ENCODE assay signal across 15 cellular contexts in the genomic region with DNA sequence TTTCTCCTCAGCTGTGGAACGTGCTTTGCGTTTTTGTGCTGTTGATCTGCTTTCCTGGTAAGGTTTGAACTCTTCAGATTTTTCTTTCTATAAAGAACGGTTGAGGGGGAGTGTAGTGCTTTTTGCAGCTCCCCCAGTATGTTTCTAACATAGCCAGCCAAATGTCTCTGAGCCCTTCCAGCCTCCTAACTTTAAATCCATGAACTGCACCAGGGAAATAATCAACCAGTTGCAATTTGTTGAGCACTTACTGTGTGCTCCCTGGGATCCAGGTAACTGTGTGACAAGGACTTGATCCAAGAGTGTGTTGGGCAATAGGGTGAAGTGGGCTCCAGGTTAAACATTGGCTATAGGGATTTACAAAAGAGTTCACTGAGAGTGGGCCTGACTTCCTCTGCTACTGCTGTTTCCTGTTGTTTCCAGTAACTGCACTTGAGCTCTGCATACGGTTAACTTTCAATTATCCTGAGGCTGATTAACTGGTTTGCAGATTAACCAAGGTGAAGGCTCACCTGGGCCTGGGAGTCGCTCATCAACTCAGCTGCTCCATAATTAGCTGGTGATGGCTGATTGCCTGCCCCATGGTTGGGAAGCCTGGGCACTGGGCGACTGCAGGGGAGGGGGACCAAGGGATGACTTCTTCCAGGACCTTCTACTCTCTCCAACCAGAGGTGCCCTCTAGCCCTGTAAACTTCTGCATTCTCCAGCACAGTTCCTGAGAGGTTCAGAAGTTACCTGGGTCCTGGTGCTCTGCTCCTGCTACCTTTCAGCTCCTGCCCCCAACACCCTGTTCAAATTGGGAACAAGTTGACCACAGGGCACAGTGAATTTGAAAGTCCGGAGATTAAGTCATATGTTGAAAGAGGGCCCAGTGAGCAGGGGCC. TPM values are rescaled to one million over a fixed set of nuclear protein-coding genes. Genes with fewer than 3 reads are reported as not detected.
DNase-seq lines count a peak whose midpoint lies in the region; ATAC-seq and TF ChIP-seq lines count a peak whose summit lies in the region.
"Had no signal": no experiment of that assay in that cellular context is flagged by ENCODE, and none has a peak within 500 bp of the region (broad histone marks: within the 10 kb centered on the region; RNA-seq: fewer than 3 reads in every experiment).

No MANE protein-coding gene starts in this region.

- no peaks in the 10 kb centered on the region for H3K36me3 ChIP-seq in CD4-positive, CD25-positive, alpha-beta regulatory T cell (ENCODE audit: control insufficient read depth, insufficient read depth, low read length)
- H3K36me3 ChIP-seq in endodermal cell (ENCODE audit: control insufficient read depth, insufficient read depth, low read length), result no peaks in the 10 kb centered on the region
- no peaks in the 10 kb centered on the region for H3K36me3 ChIP-seq in parathyroid adenoma (ENCODE audit: control insufficient read depth, insufficient read depth, low read length)

- no peaks in the 10 kb centered on the region for H3K9me3 Mint-ChIP-seq in CD4-positive, CD25-positive, alpha-beta regulatory T cell
- H3K9me3 Mint-ChIP-seq in endodermal cell, result no peaks in the 10 kb centered on the region
- H3K9me3 Mint-ChIP-seq: effector memory CD8-positive, alpha-beta T cell; HFFc6 had no signal

- TF ChIP-seq CTCF in endodermal cell (conservative IDR thresholded peaks at IDR 0.05) (no peak), parathyroid adenoma (IDR thresholded peaks at IDR 0.05) (no peak)

- H2AFZ ChIP-seq in parathyroid adenoma, result no peak overlapping the region

- H3K9ac ChIP-seq in endodermal cell (ENCODE audit: extremely low read depth, low read length, poor library complexity, severe bottlenecking) (no peak overlapping the region), parathyroid adenoma (no peak overlapping the region)

- H3K9me3 ChIP-seq in CD4-positive, CD25-positive, alpha-beta regulatory T cell (ENCODE audit: control insufficient read depth in 2 of 2, low read length in 2 of 2), result no peaks in the 10 kb centered on the region
- H3K9me3 ChIP-seq in endodermal cell (ENCODE audit: control insufficient read depth, low read length) (no peaks in the 10 kb centered on the region), parathyroid adenoma (ENCODE audit: control insufficient read depth, low read length) (no peaks in the 10 kb centered on the region)

- ATAC-seq in CD4-positive, CD25-positive, alpha-beta regulatory T cell (ENCODE audit: low read depth in 2 of 2), result peak in 1 of 2 donors; percentile 67
- peak; percentile 51 for ATAC-seq in HG03139 (IDR thresholded peaks at IDR 0.05; ENCODE audit: unreplicated experiment)
- no peak for ATAC-seq in HG02798 (IDR thresholded peaks at IDR 0.05; ENCODE audit: poor library complexity, unreplicated experiment)
- ATAC-seq in HG03439 (IDR thresholded peaks at IDR 0.05; ENCODE audit: unreplicated experiment), result no peak
- no peak for ATAC-seq in GM21737 (IDR thresholded peaks at IDR 0.05; ENCODE audit: unreplicated experiment)
- ATAC-seq: effector memory CD8-positive, alpha-beta T cell; stimulated activated naive CD8-positive, alpha-beta T cell treated with anti-CD3 and anti-CD28 coated beads, Interleukin-15, Interleukin-2, amounts not matched to agents 100 U/mL and 50 U/mL, for 24 hours had no signal

- WGBS in endodermal cell (ENCODE audit: insufficient coverage in 1 of 2, insufficient read length in 1 of 2), 2 experiments, result 88 to 93% methylated on average over 4 to 7 of the region's 7 CpGs

- H3K4me1 ChIP-seq in CD4-positive, CD25-positive, alpha-beta regulatory T cell (ENCODE audit: control insufficient read depth, insufficient read depth, low read length, poor library complexity, severe bottlenecking), result peaks cover 11% of the 10 kb centered on the region
- H3K4me1 ChIP-seq in endodermal cell (ENCODE audit: control insufficient read depth, insufficient read depth, low read length) (no peaks in the 10 kb centered on the region), parathyroid adenoma (peaks cover 8% of the 10 kb centered on the region)

- no peak overlapping the region for H3K27ac ChIP-seq in CD4-positive, CD25-positive, alpha-beta regulatory T cell (ENCODE audit: insufficient read depth, low read length, poor library complexity, severe bottlenecking)
- H3K27ac ChIP-seq in endodermal cell (ENCODE audit: low read depth, low read length) (no peak overlapping the region), parathyroid adenoma (peak overlapping the region; percentile 8)
- H3K27ac ChIP-seq: SK-N-MC had no signal

- H3K36me3 Mint-ChIP-seq in CD4-positive, CD25-positive, alpha-beta regulatory T cell, result no peaks in the 10 kb centered on the region
- H3K36me3 Mint-ChIP-seq in endodermal cell (ENCODE audit: low read depth), result no peaks in the 10 kb centered on the region

- peak overlapping the region in 2 of 3 donors; percentile 16 to 40 for H3K27ac Mint-ChIP-seq in CD4-positive, CD25-positive, alpha-beta regulatory T cell
- H3K27ac Mint-ChIP-seq in endodermal cell, result no peak overlapping the region
- H3K27ac Mint-ChIP-seq: HFFc6 had no signal

- DNase-seq in CD4-positive, CD25-positive, alpha-beta regulatory T cell, result peak in 1 of 3 donors; percentile 70
- peak; percentile 45 for DNase-seq in endodermal cell
- no peak for DNase-seq in activated CD8-positive, alpha-beta memory T cell treated with anti-CD3 and anti-CD28 coated beads, Interleukin-2, amount 50 U/mL, for 48 hours
- DNase-seq: effector memory CD8-positive, alpha-beta T cell; HFFc6; NCI-H526 treated with DMSO at 0.1 percent for 48 hours; stimulated activated CD4-positive, alpha-beta T cell treated with anti-CD3 and anti-CD28 coated beads, Interleukin-1b, Interleukin-23, amount 100 ng/mL, for 48 hours; stimulated activated naive CD8-positive, alpha-beta T cell treated with anti-CD3 and anti-CD28 coated beads, Interleukin-15, Interleukin-2, amounts not matched to agents 100 U/mL and 50 U/mL, for 24 hours had no signal

- no peaks in the 10 kb centered on the region for H3K79me2 ChIP-seq in parathyroid adenoma

- no peaks in the 10 kb centered on the region for H3K27me3 ChIP-seq in CD4-positive, CD25-positive, alpha-beta regulatory T cell (ENCODE audit: control insufficient read depth, insufficient read depth, low read length)
- no peaks in the 10 kb centered on the region for H3K27me3 ChIP-seq in endodermal cell (ENCODE audit: control insufficient read depth, insufficient read depth, low read length, poor library complexity, severe bottlenecking)
- no peaks in the 10 kb centered on the region for H3K27me3 ChIP-seq in parathyroid adenoma (ENCODE audit: control insufficient read depth, insufficient read depth, low read length)

- peaks cover 4% of the 10 kb centered on the region for H3K27me3 Mint-ChIP-seq in CD4-positive, CD25-positive, alpha-beta regulatory T cell
- peaks cover 1% of the 10 kb centered on the region for H3K27me3 Mint-ChIP-seq in endodermal cell (ENCODE audit: insufficient read depth)
- H3K27me3 Mint-ChIP-seq: effector memory CD8-positive, alpha-beta T cell had no signal

- peaks cover 0 to 28% (median 17%) of the 10 kb centered on the region in 4 donors for H3K4me1 Mint-ChIP-seq in CD4-positive, CD25-positive, alpha-beta regulatory T cell
- no peaks in the 10 kb centered on the region for H3K4me1 Mint-ChIP-seq in endodermal cell

- no peak overlapping the region for H3K4me2 ChIP-seq in parathyroid adenoma (ENCODE audit: low read length)

- no peak overlapping the region for H3K4me3 Mint-ChIP-seq in CD4-positive, CD25-positive, alpha-beta regulatory T cell
- H3K4me3 Mint-ChIP-seq in endodermal cell, result no peak overlapping the region
- H3K4me3 Mint-ChIP-seq: effector memory CD8-positive, alpha-beta T cell; HFFc6 had no signal

- H3K4me3 ChIP-seq in CD4-positive, CD25-positive, alpha-beta regulatory T cell (ENCODE audit: low read depth, low read length), result peak overlapping the region; percentile 8
- H3K4me3 ChIP-seq in endodermal cell (ENCODE audit: low read length) (no peak overlapping the region), parathyroid adenoma (ENCODE audit: low read depth, low read length) (no peak overlapping the region)
- H3K4me3 ChIP-seq: SK-N-MC had no signal

RNA-seq across cellular contexts. Expression of a gene that starts 19.5 kb away (rescaled TPM):
- 2.1 TPM for total RNA-seq in CD4-positive, CD25-positive, alpha-beta regulatory T cell
- polyA plus RNA-seq in CD4-positive, CD25-positive, alpha-beta regulatory T cell, result 1 to 10 TPM in 1 of 4 donors, under 1 TPM in 3; 0.28 to 1.3 (median 0.61) TPM
- total RNA-seq in endodermal cell, result not detected
- 0.11 TPM for polyA plus RNA-seq in endodermal cell (2013, experiment 1 of 2)
- 0.21 TPM for polyA plus RNA-seq in endodermal cell (2013, experiment 2 of 2)
- total RNA-seq: HFFc6 had no signal
- polyA plus RNA-seq: BJ had no signal
